In genomic region chr4:78762529-78762928, GRCh38 we compare ENCODE assay signal across 20 cellular contexts.
"Had no signal": no experiment of that assay in that cellular context is flagged by ENCODE, and none has a peak within 500 bp of the region (broad histone marks: within the 10 kb centered on the region; RNA-seq: fewer than 3 reads in every experiment).

No MANE protein-coding gene starts in this region.

- H3K4me3 ChIP-seq: left ventricle myocardium inferior, lung, ovary, right atrium auricular region, skin epidermis, spleen, tibial nerve, uterus had no signal

- H3K4me1 Mint-ChIP-seq: stimulated activated effector memory CD8-positive, alpha-beta T cell treated with anti-CD3 and anti-CD28 coated beads, Interleukin-12 subunit alpha, Interleukin-12 subunit beta, amount 100 ng/mL, for 72 hours had no signal

- DNase-seq: hippocampal formation; left ventricle myocardium inferior; mesendoderm; naive thymus-derived CD4-positive, alpha-beta T cell; ovary; spleen; stimulated activated CD4-positive, alpha-beta T cell treated with anti-CD3 and anti-CD28 coated beads, Interleukin-4, amount 100 ng/mL, for 24 hours; stimulated activated naive CD4-positive, alpha-beta T cell; uterus had no signal

- H3K9me3 Mint-ChIP-seq: mesothelial cell of epicardium; natural killer cell treated with Interleukin-12 subunit alpha and Interleukin-12 subunit beta and Interleukin-15 and Interleukin-18, amount 100 ng/mL, for 72 hours; stimulated activated effector memory CD8-positive, alpha-beta T cell treated with anti-CD3 and anti-CD28 coated beads, Interleukin-12 subunit alpha, Interleukin-12 subunit beta, amount 100 ng/mL, for 72 hours; stimulated activated naive CD8-positive, alpha-beta T cell treated with anti-CD3 and anti-CD28 coated beads, Interleukin-15, Interleukin-2, amounts not matched to agents 100 ng/mL and 50 ng/mL, for 24 hours; type B pancreatic cell had no signal

- H3K36me3 Mint-ChIP-seq: mesothelial cell of epicardium; natural killer cell treated with Interleukin-12 subunit alpha and Interleukin-12 subunit beta and Interleukin-15 and Interleukin-18, amount 100 ng/mL, for 72 hours; stimulated activated effector memory CD8-positive, alpha-beta T cell treated with anti-CD3 and anti-CD28 coated beads, Interleukin-12 subunit alpha, Interleukin-12 subunit beta, amount 100 ng/mL, for 72 hours; type B pancreatic cell had no signal

- H3K36me3 ChIP-seq: left ventricle myocardium inferior, ovary, right atrium auricular region, spleen, tibial nerve, uterus had no signal

- H3K27me3 Mint-ChIP-seq: progenitor cell of endocrine pancreas; stimulated activated naive CD8-positive, alpha-beta T cell treated with anti-CD3 and anti-CD28 coated beads, Interleukin-15, Interleukin-2, amounts not matched to agents 100 ng/mL and 50 ng/mL, for 24 hours; type B pancreatic cell had no signal

- H3K9me3 ChIP-seq: left ventricle myocardium inferior, ovary, right atrium auricular region, spleen, tibial nerve, uterus had no signal

- H3K4me3 Mint-ChIP-seq: mesothelial cell of epicardium; naive thymus-derived CD4-positive, alpha-beta T cell; natural killer cell treated with Interleukin-12 subunit alpha and Interleukin-12 subunit beta and Interleukin-15 and Interleukin-18, amount 100 ng/mL, for 72 hours; stimulated activated effector memory CD8-positive, alpha-beta T cell treated with anti-CD3 and anti-CD28 coated beads, Interleukin-12 subunit alpha, Interleukin-12 subunit beta, amount 100 ng/mL, for 72 hours; stimulated activated naive CD8-positive, alpha-beta T cell treated with anti-CD3 and anti-CD28 coated beads, Interleukin-15, Interleukin-2, amounts not matched to agents 100 ng/mL and 50 ng/mL, for 24 hours; type B pancreatic cell had no signal

- H3K27me3 ChIP-seq: ovary, right atrium auricular region, spleen, tibial nerve, uterus had no signal

- ATAC-seq: naive thymus-derived CD4-positive, alpha-beta T cell; natural killer cell treated with Interleukin-12 subunit alpha and Interleukin-12 subunit beta and Interleukin-15 and Interleukin-18, amount 100 ng/mL, for 72 hours; sciatic nerve; stimulated activated effector memory CD8-positive, alpha-beta T cell treated with anti-CD3 and anti-CD28 coated beads, Interleukin-12 subunit alpha, Interleukin-12 subunit beta, amount 100 ng/mL, for 72 hours had no signal

- H3K4me1 ChIP-seq: uterus had no signal

- H3K27ac Mint-ChIP-seq: mesothelial cell of epicardium; naive thymus-derived CD4-positive, alpha-beta T cell; natural killer cell treated with Interleukin-12 subunit alpha and Interleukin-12 subunit beta and Interleukin-15 and Interleukin-18, amount 100 ng/mL, for 72 hours; progenitor cell of endocrine pancreas; stimulated activated effector memory CD8-positive, alpha-beta T cell treated with anti-CD3 and anti-CD28 coated beads, Interleukin-12 subunit alpha, Interleukin-12 subunit beta, amount 100 ng/mL, for 72 hours; stimulated activated naive CD8-positive, alpha-beta T cell treated with anti-CD3 and anti-CD28 coated beads, Interleukin-15, Interleukin-2, amounts not matched to agents 100 ng/mL and 50 ng/mL, for 24 hours; type B pancreatic cell had no signal
